21 cellular contexts compared by ENCODE assay signal in the genomic region with DNA sequence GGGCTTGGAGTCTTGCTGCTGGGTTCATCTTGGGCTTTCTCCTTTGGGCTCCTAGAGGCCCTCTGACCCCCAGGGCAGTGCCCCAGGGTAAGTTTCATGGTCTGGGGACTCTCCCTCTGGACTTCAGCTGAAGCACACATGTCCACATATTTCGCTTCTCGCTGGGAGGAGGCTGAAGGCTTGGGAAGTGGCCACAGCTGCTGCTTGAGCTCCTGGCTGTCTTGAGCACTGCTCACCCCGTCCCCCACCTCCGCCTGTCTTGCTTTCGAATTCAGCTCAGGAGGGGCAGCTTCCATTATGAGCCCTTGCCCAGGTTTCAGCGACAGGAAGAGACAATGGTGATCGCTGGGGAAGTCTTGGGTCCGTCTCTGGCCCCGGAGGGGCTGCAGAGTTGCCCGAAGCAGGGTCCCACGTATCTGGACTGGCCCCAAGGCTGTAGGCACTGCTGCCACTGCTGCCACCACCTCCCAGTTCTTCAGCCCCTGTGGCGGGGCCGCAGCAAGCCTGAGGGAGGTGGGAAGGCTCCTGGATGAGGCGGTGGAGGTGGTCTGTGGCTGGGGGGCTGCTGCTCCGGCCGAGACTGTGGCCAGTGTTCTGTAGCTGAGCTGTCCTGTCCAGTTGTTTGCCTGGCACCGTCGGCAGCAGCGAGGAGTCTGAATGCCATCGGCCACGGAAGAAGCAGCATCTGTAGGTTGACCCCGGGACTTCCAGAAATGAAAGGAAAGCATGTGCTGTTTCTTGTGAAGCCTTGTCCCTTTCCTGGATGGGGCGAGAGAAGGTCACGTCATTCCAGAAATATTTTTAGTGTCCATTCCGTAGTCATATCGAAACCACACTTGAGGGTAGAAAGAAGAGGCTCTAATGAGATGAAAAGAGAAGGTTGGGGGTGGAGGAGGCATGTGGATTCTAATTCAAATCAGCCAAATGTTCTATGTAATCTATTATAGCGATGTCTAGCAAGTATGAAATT. TPM values are rescaled to one million over a fixed set of nuclear protein-coding genes. Genes with fewer than 3 reads are reported as not detected.
DNase-seq lines count a peak whose midpoint lies in the region; ATAC-seq lines count a peak whose summit lies in the region.
"Had no signal": no experiment of that assay in that cellular context is flagged by ENCODE, and none has a peak within 500 bp of the region (broad histone marks: within the 10 kb centered on the region; RNA-seq: fewer than 3 reads in every experiment).

No MANE protein-coding gene starts in this region.

- peak overlapping the region; percentile 62 for H3K9ac ChIP-seq in skeletal muscle satellite cell (ENCODE audit: low read depth, low read length)

- peak; percentile 8 for DNase-seq in Daoy (ENCODE audit: low read depth)
- peak; percentile 66 for DNase-seq in M059J (ENCODE audit: low read depth)
- DNase-seq in foreskin melanocyte, result peak; percentile 86
- DNase-seq in NCI-H2171 treated with DMSO at 0.1 percent for 48 hours (lab: John Stamatoyannopoulos, UW), result no peak
- DNase-seq: activated CD4-positive, alpha-beta T cell treated with anti-CD3 and anti-CD28 coated beads, Interleukin-2, amount 50 U/mL, for 1 hour; activated CD8-positive, alpha-beta memory T cell treated with anti-CD3 and anti-CD28 coated beads, Interleukin-2, amount 10 ng/mL, durations not matched to agents 7 days and 5 days; activated naive CD4-positive, alpha-beta T cell treated with anti-CD3 and anti-CD28 coated beads, Interleukin-2, amount 10 ng/mL, durations not matched to agents 7 days and 5 days; CD8-positive, alpha-beta memory T cell; NCI-H1048; NCI-H187; NCI-H526 treated with DMSO at 0.1 percent for 48 hours; Peyer's patch; stimulated activated CD4-positive, alpha-beta T cell treated with anti-CD3 and anti-CD28 coated beads, Interleukin-4, amount 100 ng/mL, for 1 hour; T-helper 9 cell had no signal

- H3K4me2 ChIP-seq in skeletal muscle satellite cell (ENCODE audit: low read length), result peak overlapping the region; percentile 91

- H3K9me3 ChIP-seq in skeletal muscle satellite cell (replicated peaks; ENCODE audit: low read length), result no peaks in the 10 kb centered on the region
- H3K9me3 ChIP-seq: Peyer's patch, thoracic aorta had no signal

- peaks cover 29% of the 10 kb centered on the region for H3K27me3 ChIP-seq in skeletal muscle satellite cell (ENCODE audit: control insufficient read depth, insufficient read depth, low read length)
- H3K27me3 ChIP-seq: Peyer's patch had no signal

- H3K4me3 ChIP-seq in skeletal muscle satellite cell (ENCODE audit: low read length), result peak overlapping the region; percentile 70
- H3K4me3 ChIP-seq: Peyer's patch, thoracic aorta had no signal

- peaks cover 36% of the 10 kb centered on the region for H3K4me1 ChIP-seq in skeletal muscle satellite cell (ENCODE audit: control insufficient read depth, insufficient read depth, low read length)
- H3K4me1 ChIP-seq: Peyer's patch had no signal

- no peaks in the 10 kb centered on the region for H3K36me3 ChIP-seq in skeletal muscle satellite cell (ENCODE audit: insufficient read depth, low read length)
- H3K36me3 ChIP-seq: Peyer's patch, thoracic aorta had no signal

- no peak for ATAC-seq in HG03469 (IDR thresholded peaks at IDR 0.05; ENCODE audit: unreplicated experiment)
- ATAC-seq in GM21529 (IDR thresholded peaks at IDR 0.05; ENCODE audit: unreplicated experiment), result no peak
- ATAC-seq: activated CD8-positive, alpha-beta memory T cell treated with anti-CD3 and anti-CD28 coated beads, Interleukin-2, amount 10 ng/mL, durations not matched to agents 7 days and 5 days; HepG2; stimulated activated memory B cell treated with anti-CD40 and anti-IgM and Interleukin-4, amounts not matched to agents 10 μg/mL and 1 μg/mL and 100 μg/mL, for 72 hours had no signal

RNA-seq across cellular contexts. Expression of gene C4orf54, which starts 3.4 kb away (rescaled TPM):
- total RNA-seq in Daoy (2014; rRNA removed; shearing (Covaris generic)), result 0.17 TPM in 1 of 2 replicates, not detected in the other
- 0.02 and 0.37 TPM in 2 replicates for total RNA-seq in M059J (2014; rRNA removed; shearing (Covaris generic))
- 0.44 TPM in 1 of 2 replicates, not detected in the other for total RNA-seq in skeletal muscle satellite cell (2012; rRNA removed)
- total RNA-seq: activated CD8-positive, alpha-beta memory T cell treated with anti-CD3 and anti-CD28 coated beads, Interleukin-2, amount 10 ng/mL, durations not matched to agents 7 days and 5 days; CD8-positive, alpha-beta memory T cell; HepG2; omental fat pad; Peyer's patch had no signal
